Comparison of ENCODE assay signal across 20 cellular contexts in the genomic region with DNA sequence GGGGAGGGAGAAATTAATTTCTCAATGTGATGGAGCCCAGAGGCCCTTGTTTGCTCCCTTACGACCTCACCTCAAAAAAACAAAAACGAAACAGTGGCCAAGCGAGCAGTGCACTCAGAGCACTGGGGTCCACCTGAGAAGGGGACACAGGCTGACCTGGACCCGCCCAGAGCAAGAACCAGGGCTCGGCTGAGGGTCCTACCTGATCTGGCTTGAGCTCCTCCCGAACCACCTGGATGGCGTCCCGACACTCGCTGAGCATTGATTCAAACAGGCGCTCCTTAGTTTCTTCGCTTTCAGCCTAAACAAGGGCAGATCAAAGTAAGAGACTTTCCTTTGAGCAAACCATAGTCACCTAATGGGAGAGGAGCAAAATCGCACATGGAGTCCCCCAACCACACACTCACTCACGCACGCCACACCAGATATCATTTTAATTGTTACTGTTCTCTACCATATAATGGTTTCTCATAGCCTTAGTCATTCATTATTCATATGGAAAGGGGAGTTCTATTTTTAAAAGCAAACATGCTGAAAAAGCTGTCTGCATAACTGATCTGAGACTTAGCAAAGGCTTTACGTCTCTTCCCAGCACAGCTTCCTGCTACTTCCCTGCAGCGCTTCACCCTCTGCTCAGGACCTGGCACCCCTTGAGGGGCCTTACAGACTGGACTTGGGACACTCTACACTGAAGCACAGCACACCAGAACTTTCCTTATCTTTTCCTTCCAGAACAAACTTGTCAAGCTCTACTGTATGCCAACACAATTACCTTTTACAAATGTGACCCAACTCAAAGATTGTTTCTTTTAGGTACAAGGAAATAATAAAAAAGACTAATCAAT. TPM values are rescaled to one million over a fixed set of nuclear protein-coding genes. Genes with fewer than 3 reads are reported as not detected.
DNase-seq lines count a peak whose midpoint lies in the region; ATAC-seq and TF ChIP-seq lines count a peak whose summit lies in the region.
"Had no signal": no experiment of that assay in that cellular context is flagged by ENCODE, and none has a peak within 500 bp of the region (broad histone marks: within the 10 kb centered on the region; RNA-seq: fewer than 3 reads in every experiment).

No MANE protein-coding gene starts in this region.

- H4K20me1 ChIP-seq in smooth muscle cell (ENCODE audit: low read depth) (peaks cover 76% of the 10 kb centered on the region), MM.1S (ENCODE audit: insufficient read depth, low read length) (no peaks in the 10 kb centered on the region)

- no peak overlapping the region for H2AFZ ChIP-seq in smooth muscle cell (ENCODE audit: low read depth)
- no peak overlapping the region for H2AFZ ChIP-seq in MM.1S (ENCODE audit: low read length)

- ATAC-seq in activated T-cell treated with anti-CD3 and anti-CD28 coated beads, Interleukin-2, amount 50 U/mL, for 4 hours: peak; percentile 45 to 73
- no peak for ATAC-seq in WTC11
- no peak for ATAC-seq in GM21528 (IDR thresholded peaks at IDR 0.05; ENCODE audit: low FRiP score, unreplicated experiment)
- ATAC-seq: HCT116, sciatic nerve had no signal

- H3K27ac Mint-ChIP-seq in WTC11: peak overlapping the region; percentile 75

- H3K27me3 ChIP-seq in smooth muscle cell (ENCODE audit: low read depth) (no peaks in the 10 kb centered on the region), MM.1S (replicated peaks; ENCODE audit: insufficient read depth, low read length) (no peaks in the 10 kb centered on the region)

- POLR2A ChIA-PET in WTC11 (lab: Charles Lee): no interaction called here

- H3K9me3 ChIP-seq in smooth muscle cell (replicated peaks; ENCODE audit: low read depth) (no peaks in the 10 kb centered on the region), MM.1S (replicated peaks; ENCODE audit: insufficient read depth, low read length) (no peaks in the 10 kb centered on the region)

- WGBS in smooth muscle cell (ENCODE audit: low lambda C conversion rate): 96% methylated on average over 16 of the region's 16 CpGs

- H3K4me1 Mint-ChIP-seq in activated T-cell treated with anti-CD3 and anti-CD28 coated beads, Interleukin-2, amount 50 U/mL, for 4 hours (ENCODE audit: low read depth): peaks cover 27% of the 10 kb centered on the region
- peaks cover 4% of the 10 kb centered on the region for H3K4me1 Mint-ChIP-seq in WTC11

- H3K9me3 Mint-ChIP-seq in activated T-cell treated with anti-CD3 and anti-CD28 coated beads, Interleukin-2, amount 50 U/mL, for 4 hours: no peaks in the 10 kb centered on the region
- no peaks in the 10 kb centered on the region for H3K9me3 Mint-ChIP-seq in WTC11
- H3K9me3 Mint-ChIP-seq: memory B cell had no signal

- H3K4me3 Mint-ChIP-seq in activated T-cell treated with anti-CD3 and anti-CD28 coated beads, Interleukin-2, amount 50 U/mL, for 4 hours: no peak overlapping the region
- no peak overlapping the region for H3K4me3 Mint-ChIP-seq in WTC11
- H3K4me3 Mint-ChIP-seq: memory B cell had no signal

- H3K36me3 Mint-ChIP-seq in activated T-cell treated with anti-CD3 and anti-CD28 coated beads, Interleukin-2, amount 50 U/mL, for 4 hours (ENCODE audit: insufficient read depth): peaks cover 49% of the 10 kb centered on the region
- H3K36me3 Mint-ChIP-seq in WTC11: peaks cover 56% of the 10 kb centered on the region

- DNase-seq in activated T-cell treated with anti-CD3 and anti-CD28 coated beads, Interleukin-2, amount 50 U/mL, for 4 hours: no peak
- DNase-seq in activated T-cell treated with anti-CD3 and anti-CD28 coated beads for 4 hours: no peak
- DNase-seq in WTC11 (ENCODE audit: low spot score): no peak
- peak; percentile 35 for DNase-seq in kidney tubule cell (ENCODE audit: low spot score)
- no peak for DNase-seq in smooth muscle cell (lab: John Stamatoyannopoulos, UW; ENCODE audit: unreplicated experiment)
- DNase-seq in MM.1S: no peak
- DNase-seq in islet precursor cell: no peak
- DNase-seq: cerebellar nuclear complex; foreskin melanocyte; NCI-H2029 treated with DMSO at 0.1 percent for 48 hours; NCI-H748 treated with DMSO at 0.1 percent for 48 hours; stimulated activated CD4-positive, alpha-beta T cell treated with anti-CD3 and anti-CD28 coated beads, Interleukin-4, amount 100 ng/mL, for 1 hour; T-helper 1 cell had no signal

- no peaks in the 10 kb centered on the region for H3K9me2 ChIP-seq in MM.1S (replicated peaks; ENCODE audit: insufficient read depth, low read length)

- H3K4me1 ChIP-seq in smooth muscle cell (ENCODE audit: low read depth) (peaks cover 8% of the 10 kb centered on the region), MM.1S (ENCODE audit: low read length) (peaks cover 17% of the 10 kb centered on the region)

- H3K4me3 ChIP-seq in smooth muscle cell (no peak overlapping the region), MM.1S (ENCODE audit: low read length) (no peak overlapping the region)

- CTCF ChIA-PET in WTC11 (lab: Charles Lee): interaction anchor here (0.8 to 3.3 kb wide), 4 partner anchors 36 to 229 kb away, joined by 3 to 17 read pairs (median 5); no protein-coding TSS in a partner anchor

- peak overlapping the region; percentile 65 for H3K27ac ChIP-seq in smooth muscle cell (ENCODE audit: low read depth)
- no peak overlapping the region for H3K27ac ChIP-seq in MM.1S (ENCODE audit: low read length)

- peaks cover 8% of the 10 kb centered on the region for H3K36me3 ChIP-seq in smooth muscle cell (ENCODE audit: low read depth)
- peaks cover 10% of the 10 kb centered on the region for H3K36me3 ChIP-seq in MM.1S (replicated peaks; ENCODE audit: insufficient read depth, low read length)

- H3K27me3 Mint-ChIP-seq in activated T-cell treated with anti-CD3 and anti-CD28 coated beads, Interleukin-2, amount 50 U/mL, for 4 hours (ENCODE audit: low read depth): no peaks in the 10 kb centered on the region
- H3K27me3 Mint-ChIP-seq in WTC11 (ENCODE audit: low read depth): no peaks in the 10 kb centered on the region
- H3K27me3 Mint-ChIP-seq: memory B cell had no signal

- H3K79me2 ChIP-seq in smooth muscle cell (ENCODE audit: low read depth): peaks cover 18% of the 10 kb centered on the region
- peaks cover 44% of the 10 kb centered on the region for H3K79me2 ChIP-seq in MM.1S (ENCODE audit: low read length)

- TF ChIP-seq CTCF in WTC11 (IDR thresholded peaks at IDR 0.05) (no peak), smooth muscle cell (IDR thresholded peaks at IDR 0.05; ENCODE audit: borderline replicate concordance, insufficient read depth, poor library complexity, severe bottlenecking) (no peak), MM.1S (IDR thresholded peaks at IDR 0.05; ENCODE audit: low read length) (no peak)

- H3K4me2 ChIP-seq in smooth muscle cell (no peak overlapping the region), MM.1S (ENCODE audit: low read depth, low read length) (no peak overlapping the region)

- H3K9ac ChIP-seq in smooth muscle cell (ENCODE audit: low read depth): no peak overlapping the region
- no peak overlapping the region for H3K9ac ChIP-seq in MM.1S (ENCODE audit: low read length)

- H3F3A ChIP-seq in smooth muscle cell (ENCODE audit: low read depth) (peaks cover 16% of the 10 kb centered on the region), MM.1S (ENCODE audit: insufficient read depth, low read length) (peaks cover 9% of the 10 kb centered on the region; the same call in 1 of the 2 replicates)

TF ChIP-seq in WTC11, 78 proteins besides CTCF, POLR2A, EP300 and RAD21 (continues in another document):
- TF ChIP-seq, protein P1, sequence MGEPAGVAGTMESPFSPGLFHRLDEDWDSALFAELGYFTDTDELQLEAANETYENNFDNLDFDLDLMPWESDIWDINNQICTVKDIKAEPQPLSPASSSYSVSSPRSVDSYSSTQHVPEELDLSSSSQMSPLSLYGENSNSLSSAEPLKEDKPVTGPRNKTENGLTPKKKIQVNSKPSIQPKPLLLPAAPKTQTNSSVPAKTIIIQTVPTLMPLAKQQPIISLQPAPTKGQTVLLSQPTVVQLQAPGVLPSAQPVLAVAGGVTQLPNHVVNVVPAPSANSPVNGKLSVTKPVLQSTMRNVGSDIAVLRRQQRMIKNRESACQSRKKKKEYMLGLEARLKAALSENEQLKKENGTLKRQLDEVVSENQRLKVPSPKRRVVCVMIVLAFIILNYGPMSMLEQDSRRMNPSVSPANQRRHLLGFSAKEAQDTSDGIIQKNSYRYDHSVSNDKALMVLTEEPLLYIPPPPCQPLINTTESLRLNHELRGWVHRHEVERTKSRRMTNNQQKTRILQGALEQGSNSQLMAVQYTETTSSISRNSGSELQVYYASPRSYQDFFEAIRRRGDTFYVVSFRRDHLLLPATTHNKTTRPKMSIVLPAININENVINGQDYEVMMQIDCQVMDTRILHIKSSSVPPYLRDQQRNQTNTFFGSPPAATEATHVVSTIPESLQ (CRISPR knock-in tag; IDR thresholded peaks at IDR 0.05): no peak

RNA-seq across cellular contexts. Expression of gene SRP68, which starts 21.9 kb away (rescaled TPM):
- 100 to 1,000 TPM in 2 of 3 donors, 10 to 100 TPM in 1; 88.4 to 114 (median 105) TPM for total RNA-seq in activated T-cell treated with anti-CD3 and anti-CD28 coated beads, Interleukin-2, amount 50 U/mL, for 4 hours
- total RNA-seq in WTC11 (2021): 80.5 to 90.7 TPM (median 82.0 TPM) in 3 replicates
- 41.0 and 67.5 TPM in 2 replicates for total RNA-seq in smooth muscle cell
- polyA plus RNA-seq in smooth muscle cell: 96.3 and 102 TPM in 2 replicates

RNA-seq across cellular contexts. Expression of gene EVPL, which starts 23.3 kb away (rescaled TPM):
- under 1 TPM; 0.11 to 0.18 (median 0.11) TPM for total RNA-seq in activated T-cell treated with anti-CD3 and anti-CD28 coated beads, Interleukin-2, amount 50 U/mL, for 4 hours
- total RNA-seq in WTC11 (2021): 0.46 to 1.3 TPM (median 0.62 TPM) in 3 replicates
- 1.6 and 1.9 TPM in 2 replicates for total RNA-seq in smooth muscle cell
- polyA plus RNA-seq in smooth muscle cell: 0.77 and 2.0 TPM in 2 replicates
- total RNA-seq: RPMI7951 had no signal

RNA-seq across cellular contexts. Expression of gene GALR2, which starts 24.1 kb away (rescaled TPM):
- 10 to 100 TPM in 2 of 3 donors, 1 to 10 TPM in 1; 6.1 to 12.6 (median 10.2) TPM for total RNA-seq in activated T-cell treated with anti-CD3 and anti-CD28 coated beads, Interleukin-2, amount 50 U/mL, for 4 hours
- 1.7 to 2.9 TPM (median 2.0 TPM) in 3 replicates for total RNA-seq in WTC11 (2021)
- total RNA-seq in smooth muscle cell: not detected in 2 replicates
- polyA plus RNA-seq in smooth muscle cell: 0.17 TPM in 1 of 2 replicates, not detected in the other
- total RNA-seq: A673, RPMI7951, sciatic nerve had no signal

RNA-seq across cellular contexts. Expression of gene ZACN, which starts 28.5 kb away (rescaled TPM):
- 1 to 10 TPM; 4.9 to 9.7 (median 8.1) TPM for total RNA-seq in activated T-cell treated with anti-CD3 and anti-CD28 coated beads, Interleukin-2, amount 50 U/mL, for 4 hours
- total RNA-seq in WTC11 (2021): 0.07 to 0.28 TPM (median 0.11 TPM) in 3 replicates
- not detected in 2 replicates for total RNA-seq in smooth muscle cell
- polyA plus RNA-seq in smooth muscle cell: 1.7 and 3.4 TPM in 2 replicates
- total RNA-seq: A673, MCF 10A, RPMI7951, sciatic nerve had no signal

RNA-seq across cellular contexts. Expression of gene CDK3, which starts 49.8 kb away (rescaled TPM):
- total RNA-seq in activated T-cell treated with anti-CD3 and anti-CD28 coated beads, Interleukin-2, amount 50 U/mL, for 4 hours: 1 to 10 TPM; 3.3 to 5.5 (median 3.8) TPM
- total RNA-seq in WTC11 (2021) (9.5 to 11.3 TPM (median 10.2 TPM) in 3 replicates), smooth muscle cell (1.0 and 1.2 TPM in 2 replicates)
- 3.9 and 10.2 TPM in 2 replicates for polyA plus RNA-seq in smooth muscle cell

Comparison
In these comparisons a context has a peak if more than half of its experiments do, and no peak if none do; other contexts are left out.
1. ATAC-seq: peak in activated T-cell treated with anti-CD3 and anti-CD28 coated beads, Interleukin-2, amount 50 U/mL, for 4 hours (2 of 2); none in WTC11 (single experiment) and GM21528 (single experiment).